Comparison of ENCODE assay signal across 9 cellular contexts in genomic region chr11:93895106-93895862, GRCh38. TPM values are rescaled to one million over a fixed set of nuclear protein-coding genes. Genes with fewer than 3 reads are reported as not detected.
DNase-seq lines count a peak whose midpoint lies in the region; ATAC-seq and TF ChIP-seq lines count a peak whose summit lies in the region.
"Had no signal": no experiment of that assay in that cellular context is flagged by ENCODE, and none has a peak within 500 bp of the region (broad histone marks: within the 10 kb centered on the region; RNA-seq: fewer than 3 reads in every experiment).

No MANE protein-coding gene starts in this region.

- H3K4me3 Mint-ChIP-seq in activated CD8-positive, alpha-beta T cell treated with anti-CD3 and anti-CD28 coated beads, Interleukin-2, amount 10 ng/mL, durations not matched to agents 7 days and 5 days = no peak overlapping the region
- H3K4me3 Mint-ChIP-seq in activated CD8-positive, alpha-beta memory T cell treated with anti-CD3 and anti-CD28 coated beads, Interleukin-2, amount 10 ng/mL, durations not matched to agents 7 days and 5 days = no peak overlapping the region

- H3K4me1 ChIP-seq in left ventricle myocardium inferior = no peaks in the 10 kb centered on the region

- no peak overlapping the region for H3K4me3 ChIP-seq in left ventricle myocardium inferior
- H3K4me3 ChIP-seq: skin epidermis had no signal

- no peaks in the 10 kb centered on the region for H3K9me3 ChIP-seq in left ventricle myocardium inferior (replicated peaks)

- H3K4me1 Mint-ChIP-seq in activated CD8-positive, alpha-beta T cell treated with anti-CD3 and anti-CD28 coated beads, Interleukin-2, amount 10 ng/mL, durations not matched to agents 7 days and 5 days (ENCODE audit: low read depth) = no peaks in the 10 kb centered on the region
- H3K4me1 Mint-ChIP-seq in activated CD8-positive, alpha-beta memory T cell treated with anti-CD3 and anti-CD28 coated beads, Interleukin-2, amount 10 ng/mL, durations not matched to agents 7 days and 5 days = no peaks in the 10 kb centered on the region

- peaks cover 11% of the 10 kb centered on the region for H3K27me3 Mint-ChIP-seq in activated CD8-positive, alpha-beta T cell treated with anti-CD3 and anti-CD28 coated beads, Interleukin-2, amount 10 ng/mL, durations not matched to agents 7 days and 5 days (ENCODE audit: low read depth)
- H3K27me3 Mint-ChIP-seq in activated CD8-positive, alpha-beta memory T cell treated with anti-CD3 and anti-CD28 coated beads, Interleukin-2, amount 10 ng/mL, durations not matched to agents 7 days and 5 days = peaks cover 26% of the 10 kb centered on the region

- H3K27ac ChIP-seq in left ventricle myocardium inferior (replicated peaks) = no peak overlapping the region
- H3K27ac ChIP-seq: skin epidermis had no signal

- ATAC-seq in GM21367 (IDR thresholded peaks at IDR 0.05; ENCODE audit: unreplicated experiment) = peak; percentile 60
- no peak for ATAC-seq in activated CD8-positive, alpha-beta T cell treated with anti-CD3 and anti-CD28 coated beads, Interleukin-2, amount 10 ng/mL, durations not matched to agents 7 days and 5 days
- peak; percentile 73 for ATAC-seq in sciatic nerve
- no peak for ATAC-seq in activated CD8-positive, alpha-beta memory T cell treated with anti-CD3 and anti-CD28 coated beads, Interleukin-2, amount 10 ng/mL, durations not matched to agents 7 days and 5 days

- intact Hi-C loops in left ventricle myocardium inferior (cut with micrococcal nuclease) (loop anchor here (10.0 kb wide), 1 partner anchor 610 kb away; no protein-coding TSS in a partner anchor), sciatic nerve (cut with DNase I) (no loop called here)

- DNase-seq in DMS114 treated with DMSO at 0.1 percent for 48 hours (lab: John Stamatoyannopoulos, UW; ENCODE audit: unreplicated experiment) = peak; percentile 15
- peak; percentile 0 for DNase-seq in NCI-H1694 (lab: John Stamatoyannopoulos, UW)
- peak; percentile 26 for DNase-seq in activated CD8-positive, alpha-beta T cell treated with anti-CD3 and anti-CD28 coated beads, Interleukin-2, amount 10 ng/mL, durations not matched to agents 7 days and 5 days
- no peak for DNase-seq in left ventricle myocardium inferior
- no peak for DNase-seq in sciatic nerve (ENCODE audit: low spot score)
- no peak for DNase-seq in activated gamma-delta T cell treated with Interleukin-2 at 50 U/mL for 16 hours
- DNase-seq in activated CD8-positive, alpha-beta memory T cell treated with anti-CD3 and anti-CD28 coated beads, Interleukin-2, amount 10 ng/mL, durations not matched to agents 7 days and 5 days = no peak

- no peak overlapping the region for H3K27ac Mint-ChIP-seq in activated CD8-positive, alpha-beta T cell treated with anti-CD3 and anti-CD28 coated beads, Interleukin-2, amount 10 ng/mL, durations not matched to agents 7 days and 5 days
- no peak overlapping the region for H3K27ac Mint-ChIP-seq in activated CD8-positive, alpha-beta memory T cell treated with anti-CD3 and anti-CD28 coated beads, Interleukin-2, amount 10 ng/mL, durations not matched to agents 7 days and 5 days

- H3K36me3 ChIP-seq in left ventricle myocardium inferior = no peaks in the 10 kb centered on the region

- CTCF ChIA-PET in activated CD8-positive, alpha-beta T cell treated with anti-CD3 and anti-CD28 coated beads, Interleukin-2, amount 10 ng/mL, durations not matched to agents 7 days and 5 days (lab: Charles Lee) = interaction anchor here (1.1 to 1.9 kb wide), 14 partner anchors 9 to 660 kb away, joined by 3 to 7 read pairs (median 4); partner anchors contain the start of gene C11orf97
- CTCF ChIA-PET in activated CD8-positive, alpha-beta memory T cell treated with anti-CD3 and anti-CD28 coated beads, Interleukin-2, amount 10 ng/mL, durations not matched to agents 7 days and 5 days (lab: Charles Lee) = interaction anchor here (0.6 to 1.6 kb wide), 5 partner anchors 14 to 609 kb away, joined by 3 to 4 read pairs (median 4); no protein-coding TSS in a partner anchor

- H3K9me3 Mint-ChIP-seq in activated CD8-positive, alpha-beta T cell treated with anti-CD3 and anti-CD28 coated beads, Interleukin-2, amount 10 ng/mL, durations not matched to agents 7 days and 5 days (ENCODE audit: insufficient read depth) = no peaks in the 10 kb centered on the region
- H3K9me3 Mint-ChIP-seq in activated CD8-positive, alpha-beta memory T cell treated with anti-CD3 and anti-CD28 coated beads, Interleukin-2, amount 10 ng/mL, durations not matched to agents 7 days and 5 days (ENCODE audit: low read depth) = no peaks in the 10 kb centered on the region

- H3K36me3 Mint-ChIP-seq in activated CD8-positive, alpha-beta T cell treated with anti-CD3 and anti-CD28 coated beads, Interleukin-2, amount 10 ng/mL, durations not matched to agents 7 days and 5 days (ENCODE audit: low read depth) = no peaks in the 10 kb centered on the region
- H3K36me3 Mint-ChIP-seq in activated CD8-positive, alpha-beta memory T cell treated with anti-CD3 and anti-CD28 coated beads, Interleukin-2, amount 10 ng/mL, durations not matched to agents 7 days and 5 days = no peaks in the 10 kb centered on the region

- POLR2A ChIA-PET in activated CD8-positive, alpha-beta T cell treated with anti-CD3 and anti-CD28 coated beads, Interleukin-2, amount 10 ng/mL, durations not matched to agents 7 days and 5 days (lab: Charles Lee) = interaction anchor here (0.5 kb wide), 1 partner anchor 606 kb away, joined by 3 read pairs; no protein-coding TSS in a partner anchor

- TF ChIP-seq CTCF in left ventricle myocardium inferior (IDR thresholded peaks at IDR 0.05; ENCODE audit: borderline replicate concordance) = peak; percentile 77

- peaks cover 26% of the 10 kb centered on the region for H3K27me3 ChIP-seq in left ventricle myocardium inferior (ENCODE audit: low read depth)

RNA-seq across cellular contexts. Expression of gene VSTM5, which starts 44.9 kb away (rescaled TPM):
- total RNA-seq in activated CD8-positive, alpha-beta T cell treated with anti-CD3 and anti-CD28 coated beads, Interleukin-2, amount 10 ng/mL, durations not matched to agents 7 days and 5 days = not detected
- total RNA-seq in left ventricle myocardium inferior (not detected), sciatic nerve (1.4 TPM)
- not detected for total RNA-seq in activated CD8-positive, alpha-beta memory T cell treated with anti-CD3 and anti-CD28 coated beads, Interleukin-2, amount 10 ng/mL, durations not matched to agents 7 days and 5 days

Comparison
In these comparisons a context has a peak if more than half of its experiments do, and no peak if none do; other contexts are left out.
1. DNase-seq: peak in DMS114 treated with DMSO at 0.1 percent for 48 hours (single experiment), NCI-H1694 (single experiment) and activated CD8-positive, alpha-beta T cell treated with anti-CD3 and anti-CD28 coated beads, Interleukin-2, amount 10 ng/mL, durations not matched to agents 7 days and 5 days (single experiment); none in left ventricle myocardium inferior (single experiment), sciatic nerve (single experiment), activated gamma-delta T cell treated with Interleukin-2 at 50 U/mL for 16 hours (single experiment) and activated CD8-positive, alpha-beta memory T cell treated with anti-CD3 and anti-CD28 coated beads, Interleukin-2, amount 10 ng/mL, durations not matched to agents 7 days and 5 days (single experiment).
2. ATAC-seq: peak in GM21367 (single experiment) and sciatic nerve (single experiment); none in activated CD8-positive, alpha-beta T cell treated with anti-CD3 and anti-CD28 coated beads, Interleukin-2, amount 10 ng/mL, durations not matched to agents 7 days and 5 days (single experiment) and activated CD8-positive, alpha-beta memory T cell treated with anti-CD3 and anti-CD28 coated beads, Interleukin-2, amount 10 ng/mL, durations not matched to agents 7 days and 5 days (single experiment).